ENCODE assay signal across 20 cellular contexts in genomic region chr22:19098157-19098556, GRCh38. TPM values are rescaled to one million over a fixed set of nuclear protein-coding genes. Genes with fewer than 3 reads are reported as not detected.
DNase-seq lines count a peak whose midpoint lies in the region; ATAC-seq lines count a peak whose summit lies in the region.
"Had no signal": no experiment of that assay in that cellular context is flagged by ENCODE, and none has a peak within 500 bp of the region (broad histone marks: within the 10 kb centered on the region; RNA-seq: fewer than 3 reads in every experiment).

No MANE protein-coding gene starts in this region.

- H3K9me3 Mint-ChIP-seq in activated T-cell treated with anti-CD3 and anti-CD28 coated beads, Interleukin-2, amount 50 U/mL, for 72 hours: no peaks in the 10 kb centered on the region
- no peaks in the 10 kb centered on the region for H3K9me3 Mint-ChIP-seq in activated T-cell treated with anti-CD3 and anti-CD28 coated beads, Interleukin-2, amount 50 U/mL, for 4 hours
- H3K9me3 Mint-ChIP-seq in activated naive CD8-positive, alpha-beta T cell treated with anti-CD3 and anti-CD28 coated beads, Interleukin-2, amount 50 U/mL, for 24 hours: no peaks in the 10 kb centered on the region
- no peaks in the 10 kb centered on the region for H3K9me3 Mint-ChIP-seq in memory B cell
- no peaks in the 10 kb centered on the region for H3K9me3 Mint-ChIP-seq in stimulated activated effector memory CD8-positive, alpha-beta T cell treated with anti-CD3 and anti-CD28 coated beads, Interleukin-12 subunit alpha, Interleukin-12 subunit beta, amount 100 ng/mL, for 72 hours
- H3K9me3 Mint-ChIP-seq: activated CD8-positive, alpha-beta T cell treated with anti-CD3 and anti-CD28 coated beads for 36 hours; naive B cell; T-cell had no signal

- H3K27me3 Mint-ChIP-seq in activated T-cell treated with anti-CD3 and anti-CD28 coated beads, Interleukin-2, amount 50 U/mL, for 72 hours (ENCODE audit: low read depth): no peaks in the 10 kb centered on the region
- no peaks in the 10 kb centered on the region for H3K27me3 Mint-ChIP-seq in activated T-cell treated with anti-CD3 and anti-CD28 coated beads, Interleukin-2, amount 50 U/mL, for 4 hours (ENCODE audit: low read depth)
- no peaks in the 10 kb centered on the region for H3K27me3 Mint-ChIP-seq in activated naive CD8-positive, alpha-beta T cell treated with anti-CD3 and anti-CD28 coated beads, Interleukin-2, amount 50 U/mL, for 24 hours
- no peaks in the 10 kb centered on the region for H3K27me3 Mint-ChIP-seq in memory B cell
- H3K27me3 Mint-ChIP-seq: activated CD8-positive, alpha-beta T cell treated with anti-CD3 and anti-CD28 coated beads for 36 hours; naive B cell; T-cell had no signal

- DNase-seq in activated T-cell treated with anti-CD3 and anti-CD28 coated beads, Interleukin-2, amount 50 U/mL, for 72 hours: no peak
- DNase-seq in activated T-cell treated with anti-CD3 and anti-CD28 coated beads, Interleukin-2, amount 50 U/mL, for 4 hours: no peak
- DNase-seq in activated naive CD8-positive, alpha-beta T cell treated with anti-CD3 and anti-CD28 coated beads, Interleukin-2, amount 50 U/mL, for 24 hours: no peak
- DNase-seq in memory B cell (ENCODE audit: low spot score in 2 of 2): no peak
- DNase-seq in stimulated activated effector memory CD8-positive, alpha-beta T cell treated with anti-CD3 and anti-CD28 coated beads, Interleukin-12 subunit alpha, Interleukin-12 subunit beta, amount 100 ng/mL, for 72 hours (ENCODE audit: low spot score in 2 of 2): no peak
- no peak for DNase-seq in NCI-H1092 treated with DMSO at 0.1 percent for 48 hours (lab: John Stamatoyannopoulos, UW)
- DNase-seq in NCI-H446 treated with DMSO at 0.1 percent for 48 hours (lab: John Stamatoyannopoulos, UW): no peak
- DNase-seq in effector CD4-positive, alpha-beta T cell: no peak
- DNase-seq: activated CD8-positive, alpha-beta T cell treated with anti-CD3 and anti-CD28 coated beads for 36 hours; activated effector memory CD4-positive, alpha-beta T cell treated with Interleukin-2 at 50 U/mL for 16 hours; anterior cingulate cortex; left ventricle myocardium superior; naive B cell; NCI-H1417 treated with DMSO at 0.1 percent for 48 hours; T-cell had no signal

- H3K4me1 Mint-ChIP-seq in activated T-cell treated with anti-CD3 and anti-CD28 coated beads, Interleukin-2, amount 50 U/mL, for 72 hours (ENCODE audit: low read depth): peaks cover 17% of the 10 kb centered on the region
- H3K4me1 Mint-ChIP-seq in activated T-cell treated with anti-CD3 and anti-CD28 coated beads, Interleukin-2, amount 50 U/mL, for 4 hours (ENCODE audit: low read depth): peaks cover 32% of the 10 kb centered on the region
- H3K4me1 Mint-ChIP-seq in activated naive CD8-positive, alpha-beta T cell treated with anti-CD3 and anti-CD28 coated beads, Interleukin-2, amount 50 U/mL, for 24 hours: peaks cover 11% of the 10 kb centered on the region
- peaks cover 22% of the 10 kb centered on the region for H3K4me1 Mint-ChIP-seq in memory B cell
- peaks cover 20% of the 10 kb centered on the region for H3K4me1 Mint-ChIP-seq in stimulated activated effector memory CD8-positive, alpha-beta T cell treated with anti-CD3 and anti-CD28 coated beads, Interleukin-12 subunit alpha, Interleukin-12 subunit beta, amount 100 ng/mL, for 72 hours

- no peak overlapping the region for H3K4me3 Mint-ChIP-seq in activated T-cell treated with anti-CD3 and anti-CD28 coated beads, Interleukin-2, amount 50 U/mL, for 72 hours
- no peak overlapping the region for H3K4me3 Mint-ChIP-seq in activated T-cell treated with anti-CD3 and anti-CD28 coated beads, Interleukin-2, amount 50 U/mL, for 4 hours
- no peak overlapping the region for H3K4me3 Mint-ChIP-seq in activated naive CD8-positive, alpha-beta T cell treated with anti-CD3 and anti-CD28 coated beads, Interleukin-2, amount 50 U/mL, for 24 hours
- no peak overlapping the region for H3K4me3 Mint-ChIP-seq in memory B cell
- H3K4me3 Mint-ChIP-seq in stimulated activated effector memory CD8-positive, alpha-beta T cell treated with anti-CD3 and anti-CD28 coated beads, Interleukin-12 subunit alpha, Interleukin-12 subunit beta, amount 100 ng/mL, for 72 hours: no peak overlapping the region
- H3K4me3 Mint-ChIP-seq: activated CD8-positive, alpha-beta T cell treated with anti-CD3 and anti-CD28 coated beads for 36 hours; naive B cell; T-cell had no signal

- H3K27ac Mint-ChIP-seq in activated T-cell treated with anti-CD3 and anti-CD28 coated beads, Interleukin-2, amount 50 U/mL, for 72 hours: peak overlapping the region; percentile 6
- peak overlapping the region; percentile 12 for H3K27ac Mint-ChIP-seq in activated naive CD8-positive, alpha-beta T cell treated with anti-CD3 and anti-CD28 coated beads, Interleukin-2, amount 50 U/mL, for 24 hours
- peak overlapping the region; percentile 86 for H3K27ac Mint-ChIP-seq in memory B cell
- peak overlapping the region; percentile 63 for H3K27ac Mint-ChIP-seq in stimulated activated effector memory CD8-positive, alpha-beta T cell treated with anti-CD3 and anti-CD28 coated beads, Interleukin-12 subunit alpha, Interleukin-12 subunit beta, amount 100 ng/mL, for 72 hours

- peaks cover 0 to 1% of the 10 kb centered on the region in 2 donors for H3K36me3 Mint-ChIP-seq in activated T-cell treated with anti-CD3 and anti-CD28 coated beads, Interleukin-2, amount 50 U/mL, for 72 hours (ENCODE audit: insufficient read depth in 2 of 2)
- H3K36me3 Mint-ChIP-seq in activated T-cell treated with anti-CD3 and anti-CD28 coated beads, Interleukin-2, amount 50 U/mL, for 4 hours (ENCODE audit: insufficient read depth): peaks cover 11% of the 10 kb centered on the region
- H3K36me3 Mint-ChIP-seq in activated naive CD8-positive, alpha-beta T cell treated with anti-CD3 and anti-CD28 coated beads, Interleukin-2, amount 50 U/mL, for 24 hours (ENCODE audit: low read depth): peaks cover 12% of the 10 kb centered on the region
- H3K36me3 Mint-ChIP-seq in memory B cell: peaks cover 9% of the 10 kb centered on the region
- peaks cover 9% of the 10 kb centered on the region for H3K36me3 Mint-ChIP-seq in stimulated activated effector memory CD8-positive, alpha-beta T cell treated with anti-CD3 and anti-CD28 coated beads, Interleukin-12 subunit alpha, Interleukin-12 subunit beta, amount 100 ng/mL, for 72 hours

- no peak for ATAC-seq in activated T-cell treated with anti-CD3 and anti-CD28 coated beads, Interleukin-2, amount 50 U/mL, for 72 hours (replicated peaks in 1 of 2)
- no peak for ATAC-seq in activated T-cell treated with anti-CD3 and anti-CD28 coated beads, Interleukin-2, amount 50 U/mL, for 4 hours
- ATAC-seq in activated naive CD8-positive, alpha-beta T cell treated with anti-CD3 and anti-CD28 coated beads, Interleukin-2, amount 50 U/mL, for 24 hours: no peak
- no peak for ATAC-seq in memory B cell (ENCODE audit: low read depth)
- ATAC-seq in stimulated activated effector memory CD8-positive, alpha-beta T cell treated with anti-CD3 and anti-CD28 coated beads, Interleukin-12 subunit alpha, Interleukin-12 subunit beta, amount 100 ng/mL, for 72 hours: no peak
- ATAC-seq: activated CD8-positive, alpha-beta T cell treated with anti-CD3 and anti-CD28 coated beads for 36 hours; T-cell had no signal

RNA-seq across cellular contexts. Expression of gene DGCR2, which starts 24.1 kb away (rescaled TPM):
- 10 to 100 TPM; 24.4 to 28.5 TPM for total RNA-seq in activated T-cell treated with anti-CD3 and anti-CD28 coated beads, Interleukin-2, amount 50 U/mL, for 72 hours
- total RNA-seq in activated T-cell treated with anti-CD3 and anti-CD28 coated beads, Interleukin-2, amount 50 U/mL, for 4 hours: 10 to 100 TPM; 25.8 to 27.7 (median 27.0) TPM

RNA-seq across cellular contexts. Expression of gene TSSK2, which starts 33.0 kb away (rescaled TPM):
- not detected for total RNA-seq in activated T-cell treated with anti-CD3 and anti-CD28 coated beads, Interleukin-2, amount 50 U/mL, for 72 hours
- not detected for total RNA-seq in activated T-cell treated with anti-CD3 and anti-CD28 coated beads, Interleukin-2, amount 50 U/mL, for 4 hours
- total RNA-seq: activated CD8-positive, alpha-beta T cell treated with anti-CD3 and anti-CD28 coated beads for 36 hours; frontal cortex; G401; HT1080; left ventricle myocardium superior; LHCN-M2; renal cortical epithelial cell had no signal

RNA-seq across cellular contexts. Expression of gene ESS2, which starts 46.3 kb away (rescaled TPM):
- 10 to 100 TPM; 16.0 to 19.7 TPM for total RNA-seq in activated T-cell treated with anti-CD3 and anti-CD28 coated beads, Interleukin-2, amount 50 U/mL, for 72 hours
- total RNA-seq in activated T-cell treated with anti-CD3 and anti-CD28 coated beads, Interleukin-2, amount 50 U/mL, for 4 hours: 10 to 100 TPM; 21.8 to 22.5 (median 22.0) TPM

RNA-seq across cellular contexts. Expression of gene GSC2, which starts 51.9 kb away (rescaled TPM):
- not detected for total RNA-seq in activated T-cell treated with anti-CD3 and anti-CD28 coated beads, Interleukin-2, amount 50 U/mL, for 72 hours
- not detected for total RNA-seq in activated T-cell treated with anti-CD3 and anti-CD28 coated beads, Interleukin-2, amount 50 U/mL, for 4 hours
- total RNA-seq: activated CD8-positive, alpha-beta T cell treated with anti-CD3 and anti-CD28 coated beads for 36 hours; frontal cortex; HT1080; left ventricle myocardium superior; LHCN-M2; renal cortical epithelial cell; T-cell had no signal

Comparison
In these comparisons a context has a peak if more than half of its experiments do, and no peak if none do; other contexts are left out.
1. H3K27ac Mint-ChIP-seq: peak in every context shown above with its lines; median percentile 86 in memory B cell; 63 in stimulated activated effector memory CD8-positive, alpha-beta T cell treated with anti-CD3 and anti-CD28 coated beads, Interleukin-12 subunit alpha, Interleukin-12 subunit beta, amount 100 ng/mL, for 72 hours; 12 in activated naive CD8-positive, alpha-beta T cell treated with anti-CD3 and anti-CD28 coated beads, Interleukin-2, amount 50 U/mL, for 24 hours; 6 in activated T-cell treated with anti-CD3 and anti-CD28 coated beads, Interleukin-2, amount 50 U/mL, for 72 hours.